ENCODE assay signal across 15 cellular contexts in the genomic region with DNA sequence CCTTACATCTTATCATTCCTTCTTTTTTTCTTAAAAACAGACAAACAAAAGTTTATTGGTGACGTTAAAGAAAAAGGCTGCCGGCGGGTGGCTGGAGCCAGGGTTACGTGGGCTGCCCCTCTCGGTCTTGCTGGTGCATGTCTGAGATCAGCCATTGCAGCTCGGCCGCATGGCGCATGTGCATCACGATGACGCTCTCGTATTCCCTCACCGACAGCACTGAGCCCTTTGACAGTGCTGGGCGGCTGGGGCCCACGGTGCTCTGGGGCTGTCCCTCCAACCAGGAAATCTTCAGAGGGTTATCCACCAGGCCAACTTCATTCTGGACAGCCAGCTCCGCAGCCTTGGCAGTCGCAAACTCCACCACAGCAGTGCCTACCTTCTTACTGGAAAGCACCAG.
DNase-seq lines count a peak whose midpoint lies in the region; ATAC-seq and TF ChIP-seq lines count a peak whose summit lies in the region.
"Had no signal": no experiment of that assay in that cellular context is flagged by ENCODE, and none has a peak within 500 bp of the region (broad histone marks: within the 10 kb centered on the region; RNA-seq: fewer than 3 reads in every experiment).

No MANE protein-coding gene starts in this region.

- TF ChIP-seq CTCF in coronary artery (IDR thresholded peaks at IDR 0.05) (no peak), OCI-LY7 (conservative IDR thresholded peaks at IDR 0.05; ENCODE audit: low read length) (no peak)

- H3K4me2 ChIP-seq in OCI-LY7 (ENCODE audit: low read length), result no peak overlapping the region
- H3K4me2 ChIP-seq: BLaER1 treated with 17β-estradiol and CSF1 and Interleukin-3, amounts not matched to agents 10 nM and 100 nM had no signal

- no peaks in the 10 kb centered on the region for H3K79me2 ChIP-seq in OCI-LY7 (ENCODE audit: insufficient read depth, low read depth, low read length)

- DNase-seq in NCI-H2029 treated with DMSO at 0.1 percent for 48 hours (lab: John Stamatoyannopoulos, UW), result peak; percentile 21
- peak; percentile 66 for DNase-seq in coronary artery (ENCODE audit: low spot score)
- DNase-seq in mesenteric fat pad (ENCODE audit: low spot score), result peak; percentile 69
- DNase-seq in OCI-LY7 (ENCODE audit: low spot score), result no peak
- no peak for DNase-seq in NCI-H2227 treated with DMSO at 0.1 percent for 48 hours (lab: John Stamatoyannopoulos, UW)
- DNase-seq: Calu3; CD8-positive, alpha-beta T cell; DND-41; EL; GM23248; HCEC 1CT; HFFc6 had no signal

- CTCF ChIA-PET in OCI-LY7 (lab: Charles Lee; ENCODE audit: unreplicated experiment), result no interaction called here

- no peaks in the 10 kb centered on the region for H4K20me1 ChIP-seq in OCI-LY7 (ENCODE audit: insufficient read depth, low read length)
- H4K20me1 ChIP-seq: BLaER1 treated with 17β-estradiol and CSF1 and Interleukin-3, amounts not matched to agents 10 nM and 100 nM had no signal

- H3K36me3 ChIP-seq in OCI-LY7 (ENCODE audit: insufficient read depth, low read length), result no peaks in the 10 kb centered on the region
- H3K36me3 ChIP-seq: BLaER1 treated with 17β-estradiol and CSF1 and Interleukin-3, amounts not matched to agents 10 nM and 100 nM had no signal

- intact Hi-C loops in OCI-LY7 (cut with micrococcal nuclease; ENCODE audit: unreplicated experiment), result no loop called here

- H2AFZ ChIP-seq in OCI-LY7 (ENCODE audit: low read length), result no peak overlapping the region
- H2AFZ ChIP-seq: GM23248 had no signal

- no peak for ATAC-seq in SK-N-SH treated with all-trans-retinoic acid at 6 μM for 48 hours
- ATAC-seq: CD8-positive, alpha-beta T cell had no signal

- H3K9me2 ChIP-seq in OCI-LY7 (ENCODE audit: insufficient read depth, low read length), result no peaks in the 10 kb centered on the region

- H3K9me3 ChIP-seq in OCI-LY7 (ENCODE audit: low read length), result no peaks in the 10 kb centered on the region
- H3K9me3 ChIP-seq: BLaER1 treated with 17β-estradiol and CSF1 and Interleukin-3, amounts not matched to agents 10 nM and 100 nM had no signal

- no TSS peak for BruUV-seq in OCI-LY7 (replicated peaks; lab: Mats Ljungman, UMichigan)

- H3K4me1 ChIP-seq in OCI-LY7 (ENCODE audit: insufficient read depth, low read length, poor library complexity, severe bottlenecking), result no peaks in the 10 kb centered on the region

- POLR2A ChIA-PET in OCI-LY7 (lab: Charles Lee), result no interaction called here

- no peak overlapping the region for H3K4me3 ChIP-seq in coronary artery
- H3K4me3 ChIP-seq in OCI-LY7 (ENCODE audit: low read depth, low read length, poor library complexity, severe bottlenecking), result no peak overlapping the region
- H3K4me3 ChIP-seq: BLaER1 treated with 17β-estradiol and CSF1 and Interleukin-3, amounts not matched to agents 10 nM and 100 nM; GM23248 had no signal

- H3K27ac ChIP-seq in coronary artery, result no peak overlapping the region
- no peak overlapping the region for H3K27ac ChIP-seq in OCI-LY7 (ENCODE audit: low read depth, low read length, poor library complexity, severe bottlenecking)
- H3K27ac ChIP-seq: BLaER1 treated with 17β-estradiol and CSF1 and Interleukin-3, amounts not matched to agents 10 nM and 100 nM; GM23248; HL-60 had no signal

TF ChIP-seq in SK-N-SH treated with all-trans-retinoic acid at 6 μM for 48 hours, 23 proteins besides CTCF, POLR2A, EP300 and RAD21:
- TF ChIP-seq OSR1 (CRISPR knock-in tag; IDR thresholded peaks at IDR 0.05), result no peak
- no peak for TF ChIP-seq ZFP3 (CRISPR knock-in tag; IDR thresholded peaks at IDR 0.05)
- TF ChIP-seq, protein P1, sequence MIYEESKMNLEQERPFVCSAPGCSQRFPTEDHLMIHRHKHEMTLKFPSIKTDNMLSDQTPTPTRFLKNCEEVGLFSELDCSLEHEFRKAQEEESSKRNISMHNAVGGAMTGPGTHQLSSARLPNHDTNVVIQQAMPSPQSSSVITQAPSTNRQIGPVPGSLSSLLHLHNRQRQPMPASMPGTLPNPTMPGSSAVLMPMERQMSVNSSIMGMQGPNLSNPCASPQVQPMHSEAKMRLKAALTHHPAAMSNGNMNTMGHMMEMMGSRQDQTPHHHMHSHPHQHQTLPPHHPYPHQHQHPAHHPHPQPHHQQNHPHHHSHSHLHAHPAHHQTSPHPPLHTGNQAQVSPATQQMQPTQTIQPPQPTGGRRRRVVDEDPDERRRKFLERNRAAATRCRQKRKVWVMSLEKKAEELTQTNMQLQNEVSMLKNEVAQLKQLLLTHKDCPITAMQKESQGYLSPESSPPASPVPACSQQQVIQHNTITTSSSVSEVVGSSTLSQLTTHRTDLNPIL (CRISPR knock-in tag; IDR thresholded peaks at IDR 0.05; ENCODE audit: low read depth), result no peak
- TF ChIP-seq, protein P2, sequence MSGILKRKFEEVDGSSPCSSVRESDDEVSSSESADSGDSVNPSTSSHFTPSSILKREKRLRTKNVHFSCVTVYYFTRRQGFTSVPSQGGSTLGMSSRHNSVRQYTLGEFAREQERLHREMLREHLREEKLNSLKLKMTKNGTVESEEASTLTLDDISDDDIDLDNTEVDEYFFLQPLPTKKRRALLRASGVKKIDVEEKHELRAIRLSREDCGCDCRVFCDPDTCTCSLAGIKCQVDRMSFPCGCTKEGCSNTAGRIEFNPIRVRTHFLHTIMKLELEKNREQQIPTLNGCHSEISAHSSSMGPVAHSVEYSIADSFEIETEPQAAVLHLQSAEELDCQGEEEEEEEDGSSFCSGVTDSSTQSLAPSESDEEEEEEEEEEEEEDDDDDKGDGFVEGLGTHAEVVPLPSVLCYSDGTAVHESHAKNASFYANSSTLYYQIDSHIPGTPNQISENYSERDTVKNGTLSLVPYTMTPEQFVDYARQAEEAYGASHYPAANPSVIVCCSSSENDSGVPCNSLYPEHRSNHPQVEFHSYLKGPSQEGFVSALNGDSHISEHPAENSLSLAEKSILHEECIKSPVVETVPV (CRISPR knock-in tag; IDR thresholded peaks at IDR 0.05), result no peak
- TF ChIP-seq SNAI2 (CRISPR knock-in tag; IDR thresholded peaks at IDR 0.05), result no peak
- no peak for TF ChIP-seq PPARA (CRISPR knock-in tag; IDR thresholded peaks at IDR 0.05; ENCODE audit: borderline replicate concordance)
- TF ChIP-seq ZC3H10 (CRISPR knock-in tag; IDR thresholded peaks at IDR 0.05), result no peak
- no peak for TF ChIP-seq RARB (CRISPR knock-in tag; IDR thresholded peaks at IDR 0.05)
- TF ChIP-seq ZNF70 (CRISPR knock-in tag; IDR thresholded peaks at IDR 0.05), result no peak
- no peak for TF ChIP-seq CSDC2 (CRISPR knock-in tag; IDR thresholded peaks at IDR 0.05)
- no peak for TF ChIP-seq ZNF8 (CRISPR knock-in tag; IDR thresholded peaks at IDR 0.05)
- no peak for TF ChIP-seq GLIS3 (CRISPR knock-in tag; IDR thresholded peaks at IDR 0.05)
- no peak for TF ChIP-seq ESRRG (CRISPR knock-in tag; IDR thresholded peaks at IDR 0.05)
- TF ChIP-seq, protein P3, sequence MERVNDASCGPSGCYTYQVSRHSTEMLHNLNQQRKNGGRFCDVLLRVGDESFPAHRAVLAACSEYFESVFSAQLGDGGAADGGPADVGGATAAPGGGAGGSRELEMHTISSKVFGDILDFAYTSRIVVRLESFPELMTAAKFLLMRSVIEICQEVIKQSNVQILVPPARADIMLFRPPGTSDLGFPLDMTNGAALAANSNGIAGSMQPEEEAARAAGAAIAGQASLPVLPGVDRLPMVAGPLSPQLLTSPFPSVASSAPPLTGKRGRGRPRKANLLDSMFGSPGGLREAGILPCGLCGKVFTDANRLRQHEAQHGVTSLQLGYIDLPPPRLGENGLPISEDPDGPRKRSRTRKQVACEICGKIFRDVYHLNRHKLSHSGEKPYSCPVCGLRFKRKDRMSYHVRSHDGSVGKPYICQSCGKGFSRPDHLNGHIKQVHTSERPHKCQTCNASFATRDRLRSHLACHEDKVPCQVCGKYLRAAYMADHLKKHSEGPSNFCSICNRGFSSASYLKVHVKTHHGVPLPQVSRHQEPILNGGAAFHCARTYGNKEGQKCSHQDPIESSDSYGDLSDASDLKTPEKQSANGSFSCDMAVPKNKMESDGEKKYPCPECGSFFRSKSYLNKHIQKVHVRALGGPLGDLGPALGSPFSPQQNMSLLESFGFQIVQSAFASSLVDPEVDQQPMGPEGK (CRISPR knock-in tag; IDR thresholded peaks at IDR 0.05; ENCODE audit: borderline replicate concordance), result no peak

Comparison
In these comparisons a context has a peak if more than half of its experiments do, and no peak if none do; other contexts are left out.
1. DNase-seq: peak in NCI-H2029 treated with DMSO at 0.1 percent for 48 hours (single experiment), coronary artery (single experiment) and mesenteric fat pad (single experiment); none in OCI-LY7 (single experiment) and NCI-H2227 treated with DMSO at 0.1 percent for 48 hours (single experiment).